28 cellular contexts compared by ENCODE assay signal in the genomic region with DNA sequence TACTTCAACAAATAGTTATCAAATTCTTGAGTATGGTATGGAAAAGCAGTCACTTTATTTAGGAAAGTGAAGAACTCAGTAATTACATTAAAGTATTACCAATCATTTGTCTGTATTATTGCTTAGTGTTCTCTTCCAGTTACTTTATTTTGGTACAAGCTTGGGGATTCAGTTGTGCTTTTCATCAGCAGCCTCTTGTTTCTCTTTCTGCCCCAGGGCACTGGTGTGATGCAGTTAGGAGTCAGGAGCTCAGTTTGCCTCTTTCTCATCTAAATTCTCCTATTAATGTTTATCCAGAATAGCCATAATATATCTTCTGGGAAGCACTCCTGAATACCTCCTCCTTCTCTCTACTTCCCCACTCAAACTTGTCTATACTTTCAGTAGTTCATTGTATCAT. TPM values are rescaled to one million over a fixed set of nuclear protein-coding genes. Genes with fewer than 3 reads are reported as not detected.
A peak's percentile ranks its signal among the peaks of the same experiment; 100 is the strongest.
DNase-seq lines count a peak whose midpoint lies in the region; ATAC-seq and TF ChIP-seq lines count a peak whose summit lies in the region.
"Had no signal": no experiment of that assay in that cellular context is flagged by ENCODE, and none has a peak within 500 bp of the region (broad histone marks: within the 10 kb centered on the region; RNA-seq: fewer than 3 reads in every experiment).

No MANE protein-coding gene starts in this region.

- no peaks in the 10 kb centered on the region for H3K36me3 Mint-ChIP-seq in activated T-cell treated with anti-CD3 and anti-CD28 coated beads, Interleukin-2, amount 50 U/mL, for 72 hours (ENCODE audit: insufficient read depth in 2 of 2)
- H3K36me3 Mint-ChIP-seq in activated T-cell treated with anti-CD3 and anti-CD28 coated beads, Interleukin-2, amount 50 U/mL, for 4 hours (ENCODE audit: insufficient read depth) = no peaks in the 10 kb centered on the region
- H3K36me3 Mint-ChIP-seq: type B pancreatic cell had no signal

- dilution Hi-C loops in mammary epithelial cell (cut with HindIII; ENCODE audit: low sequenced_read_pairs) = no loop called here

- no peak for TF ChIP-seq CTCF in mammary epithelial cell (conservative IDR thresholded peaks at IDR 0.05 in 1 of 2, IDR thresholded peaks at IDR 0.05 in 1 of 2; ENCODE audit: extremely low read depth in 1 of 2, insufficient read depth in 1 of 2, low read depth in 1 of 2, low read length in 2 of 2)

- H3K79me2 ChIP-seq in mammary epithelial cell (ENCODE audit: insufficient read depth, low read length) = no peaks in the 10 kb centered on the region

- peak overlapping the region; percentile 8 for H3K27ac Mint-ChIP-seq in activated T-cell treated with anti-CD3 and anti-CD28 coated beads, Interleukin-2, amount 50 U/mL, for 72 hours
- H3K27ac Mint-ChIP-seq: activated B cell treated with CpG ODN at 0.5 μM for 24 hours; activated T-cell treated with anti-CD3 and anti-CD28 coated beads, Interleukin-2, amount 50 U/mL, for 24 hours; CD4-positive, CD25-positive, alpha-beta regulatory T cell; GM23338; type B pancreatic cell had no signal

- H3K4me3 ChIP-seq in mammary epithelial cell (replicated peaks in 1 of 3; ENCODE audit: insufficient read depth in 1 of 3, low read depth in 2 of 3, low read length in 3 of 3) = no peak overlapping the region
- H3K4me3 ChIP-seq: GM23338, heart left ventricle, psoas muscle, sigmoid colon had no signal

- H4K20me1 ChIP-seq in mammary epithelial cell (ENCODE audit: insufficient read depth, low read length) = no peaks in the 10 kb centered on the region

- no peak overlapping the region for H3K4me2 ChIP-seq in mammary epithelial cell (ENCODE audit: insufficient read depth, low read depth, low read length)
- H3K4me2 ChIP-seq: GM23338 had no signal

- no peak overlapping the region for H3K27ac ChIP-seq in mammary epithelial cell (ENCODE audit: insufficient read depth, low read depth, low read length)
- H3K27ac ChIP-seq: heart left ventricle, psoas muscle, sigmoid colon had no signal

- CTCF ChIA-PET in mammary epithelial cell (lab: Charles Lee; ENCODE audit: low non-redundant PET) = interaction anchor here (0.6 kb wide), 2 partner anchors 657 to 1579 kb away, joined by 3 read pairs; no protein-coding TSS in a partner anchor

- no peaks in the 10 kb centered on the region for H3K4me1 ChIP-seq in mammary epithelial cell (ENCODE audit: insufficient read depth, low read length)
- H3K4me1 ChIP-seq: psoas muscle, sigmoid colon had no signal

- in situ Hi-C loops in mammary epithelial cell (cut with MboI; ENCODE audit: low sequenced_read_pairs in 2 of 2) = no loop called here

- H3K4me1 Mint-ChIP-seq in activated T-cell treated with anti-CD3 and anti-CD28 coated beads, Interleukin-2, amount 50 U/mL, for 72 hours (ENCODE audit: low read depth) = peaks cover 21% of the 10 kb centered on the region
- peaks cover 2% of the 10 kb centered on the region for H3K4me1 Mint-ChIP-seq in activated T-cell treated with anti-CD3 and anti-CD28 coated beads, Interleukin-2, amount 50 U/mL, for 4 hours (ENCODE audit: low read depth)
- H3K4me1 Mint-ChIP-seq: activated B cell treated with CpG ODN at 0.5 μM for 24 hours, GM23338 had no signal

- no peak overlapping the region for H3K9ac ChIP-seq in mammary epithelial cell (ENCODE audit: insufficient read depth, low read length)

- H3K27me3 Mint-ChIP-seq in activated T-cell treated with anti-CD3 and anti-CD28 coated beads, Interleukin-2, amount 50 U/mL, for 72 hours (ENCODE audit: low read depth) = no peaks in the 10 kb centered on the region
- H3K27me3 Mint-ChIP-seq in activated T-cell treated with anti-CD3 and anti-CD28 coated beads, Interleukin-2, amount 50 U/mL, for 4 hours (ENCODE audit: low read depth) = no peaks in the 10 kb centered on the region
- H3K27me3 Mint-ChIP-seq: activated B cell treated with CpG ODN at 0.5 μM for 24 hours; activated T-cell treated with anti-CD3 and anti-CD28 coated beads, Interleukin-2, amount 50 U/mL, for 24 hours; CD4-positive, CD25-positive, alpha-beta regulatory T cell; type B pancreatic cell had no signal

- ATAC-seq in activated T-cell treated with anti-CD3 and anti-CD28 coated beads, Interleukin-2, amount 50 U/mL, for 72 hours (replicated peaks in 1 of 2) = no peak
- no peak for ATAC-seq in activated T-cell treated with anti-CD3 and anti-CD28 coated beads, Interleukin-2, amount 50 U/mL, for 4 hours
- ATAC-seq in HG02973 (IDR thresholded peaks at IDR 0.05; ENCODE audit: unreplicated experiment) (no peak), HG02852 (IDR thresholded peaks at IDR 0.05; ENCODE audit: unreplicated experiment) (no peak)
- ATAC-seq: GM23338, psoas muscle had no signal

- intact Hi-C loops in mammary epithelial cell (cut with micrococcal nuclease) (loop anchor here (2.0 kb wide), 1 partner anchor 531 kb away; no protein-coding TSS in a partner anchor), cardiac septum (cut with DNase I) (no loop called here)

- H3K9me3 ChIP-seq in mammary epithelial cell (replicated peaks; ENCODE audit: insufficient read depth, low read length) = no peaks in the 10 kb centered on the region
- H3K9me3 ChIP-seq: heart left ventricle, psoas muscle, sigmoid colon had no signal

- no peaks in the 10 kb centered on the region for H3K36me3 ChIP-seq in mammary epithelial cell (ENCODE audit: insufficient read depth, low read length)
- H3K36me3 ChIP-seq: heart left ventricle, sigmoid colon had no signal

- H3K9me3 Mint-ChIP-seq in activated T-cell treated with anti-CD3 and anti-CD28 coated beads, Interleukin-2, amount 50 U/mL, for 72 hours = no peaks in the 10 kb centered on the region
- no peaks in the 10 kb centered on the region for H3K9me3 Mint-ChIP-seq in activated T-cell treated with anti-CD3 and anti-CD28 coated beads, Interleukin-2, amount 50 U/mL, for 4 hours
- H3K9me3 Mint-ChIP-seq: activated B cell treated with CpG ODN at 0.5 μM for 24 hours; activated T-cell treated with anti-CD3 and anti-CD28 coated beads, Interleukin-2, amount 50 U/mL, for 24 hours; CD4-positive, CD25-positive, alpha-beta regulatory T cell; GM23338; type B pancreatic cell had no signal

- H3K4me3 Mint-ChIP-seq in activated T-cell treated with anti-CD3 and anti-CD28 coated beads, Interleukin-2, amount 50 U/mL, for 72 hours = no peak overlapping the region
- H3K4me3 Mint-ChIP-seq in activated T-cell treated with anti-CD3 and anti-CD28 coated beads, Interleukin-2, amount 50 U/mL, for 4 hours = no peak overlapping the region
- H3K4me3 Mint-ChIP-seq: activated B cell treated with CpG ODN at 0.5 μM for 24 hours; activated T-cell treated with anti-CD3 and anti-CD28 coated beads, Interleukin-2, amount 50 U/mL, for 24 hours; CD4-positive, CD25-positive, alpha-beta regulatory T cell; GM23338; type B pancreatic cell had no signal

- no peak for DNase-seq in activated T-cell treated with anti-CD3 and anti-CD28 coated beads, Interleukin-2, amount 50 U/mL, for 72 hours
- no peak for DNase-seq in activated T-cell treated with anti-CD3 and anti-CD28 coated beads, Interleukin-2, amount 50 U/mL, for 4 hours
- DNase-seq in mammary epithelial cell = peak; percentile 1
- peak; percentile 62 for DNase-seq in foreskin melanocyte
- DNase-seq in cardiac septum (ENCODE audit: low spot score) = no peak
- no peak for DNase-seq in DMS 273 (lab: John Stamatoyannopoulos, UW; ENCODE audit: unreplicated experiment)
- DNase-seq: 8988T; activated B cell treated with CpG ODN at 0.5 μM for 24 hours; activated T-cell treated with anti-CD3 and anti-CD28 coated beads, Interleukin-2, amount 50 U/mL, for 24 hours; Calu3; CD4-positive, CD25-positive, alpha-beta regulatory T cell; cerebellar nuclear complex; DND-41; heart left ventricle; left ventricle myocardium superior; NCI-H1694; NCI-H446 treated with DMSO at 0.1 percent for 48 hours; psoas muscle; sigmoid colon; stimulated activated CD4-positive, alpha-beta T cell treated with anti-CD3 and anti-CD28 coated beads, Interleukin-4, amount 100 ng/mL, for 4 hours; substantia nigra; T-helper 1 cell had no signal

- no peaks in the 10 kb centered on the region for H3K27me3 ChIP-seq in mammary epithelial cell (ENCODE audit: insufficient read depth, low read length)
- H3K27me3 ChIP-seq: heart left ventricle, sigmoid colon had no signal

- BruUV-seq in mammary epithelial cell (replicated peaks; lab: Mats Ljungman, UMichigan) = no TSS peak

- no peak overlapping the region for H2AFZ ChIP-seq in mammary epithelial cell (ENCODE audit: low read depth, low read length)
- H2AFZ ChIP-seq: GM23338 had no signal

RNA-seq across cellular contexts. Expression of a gene that starts 25.7 kb away (rescaled TPM):
- total RNA-seq in activated T-cell treated with anti-CD3 and anti-CD28 coated beads, Interleukin-2, amount 50 U/mL, for 72 hours = 1 to 10 TPM; 1.1 to 1.2 TPM
- total RNA-seq in activated T-cell treated with anti-CD3 and anti-CD28 coated beads, Interleukin-2, amount 50 U/mL, for 4 hours = under 1 TPM in 2 of 3 donors, not detected in 1; 0.30 to 0.45 TPM
- total RNA-seq in mammary epithelial cell = not detected
- not detected for polyA plus RNA-seq in mammary epithelial cell
- polyA minus RNA-seq in mammary epithelial cell = not detected
- not detected for total RNA-seq in cardiac septum
- total RNA-seq: activated B cell treated with CpG ODN at 0.5 μM for 24 hours, Calu3, GM23338, heart left ventricle, left ventricle myocardium superior, psoas muscle, sigmoid colon had no signal
- polyA plus RNA-seq: adipose tissue, heart left ventricle, keratinocyte, psoas muscle had no signal

RNA-seq across cellular contexts. Expression of a gene that starts 52.0 kb away (rescaled TPM):
- 10 to 100 TPM; 17.7 to 19.1 TPM for total RNA-seq in activated T-cell treated with anti-CD3 and anti-CD28 coated beads, Interleukin-2, amount 50 U/mL, for 72 hours
- total RNA-seq in activated T-cell treated with anti-CD3 and anti-CD28 coated beads, Interleukin-2, amount 50 U/mL, for 4 hours = 1 to 10 TPM; 6.0 to 8.9 (median 7.8) TPM
- 10 to 100 TPM in 1 of 2 donors, 1 to 10 TPM in 1; 3.8 to 10.2 TPM for total RNA-seq in mammary epithelial cell
- 5.8 TPM for polyA plus RNA-seq in mammary epithelial cell
- polyA minus RNA-seq in mammary epithelial cell = not detected
- 0.51 TPM for total RNA-seq in cardiac septum

RNA-seq across cellular contexts. Expression of a gene that starts 52.0 kb away (rescaled TPM):
- 100 to 1,000 TPM in 1 of 2 donors, 10 to 100 TPM in 1; 95.2 to 129 TPM for total RNA-seq in activated T-cell treated with anti-CD3 and anti-CD28 coated beads, Interleukin-2, amount 50 U/mL, for 72 hours
- total RNA-seq in activated T-cell treated with anti-CD3 and anti-CD28 coated beads, Interleukin-2, amount 50 U/mL, for 4 hours = 10 to 100 TPM; 46.5 to 64.5 (median 55.6) TPM
- total RNA-seq in mammary epithelial cell (10 to 100 TPM; 18.8 to 47.4 TPM), cardiac septum (16.0 TPM)
- 61.6 TPM for polyA plus RNA-seq in mammary epithelial cell
- polyA minus RNA-seq in mammary epithelial cell = 21.1 TPM

Comparison
In these comparisons a context has a peak if more than half of its experiments do, and no peak if none do; other contexts are left out.
1. DNase-seq: peak in mammary epithelial cell (single experiment) and foreskin melanocyte (single experiment); none in activated T-cell treated with anti-CD3 and anti-CD28 coated beads, Interleukin-2, amount 50 U/mL, for 72 hours (0 of 2), activated T-cell treated with anti-CD3 and anti-CD28 coated beads, Interleukin-2, amount 50 U/mL, for 4 hours (single experiment), cardiac septum (single experiment) and DMS 273 (single experiment).